Comparison of ENCODE assay signal across 8 cellular contexts in the genomic region with DNA sequence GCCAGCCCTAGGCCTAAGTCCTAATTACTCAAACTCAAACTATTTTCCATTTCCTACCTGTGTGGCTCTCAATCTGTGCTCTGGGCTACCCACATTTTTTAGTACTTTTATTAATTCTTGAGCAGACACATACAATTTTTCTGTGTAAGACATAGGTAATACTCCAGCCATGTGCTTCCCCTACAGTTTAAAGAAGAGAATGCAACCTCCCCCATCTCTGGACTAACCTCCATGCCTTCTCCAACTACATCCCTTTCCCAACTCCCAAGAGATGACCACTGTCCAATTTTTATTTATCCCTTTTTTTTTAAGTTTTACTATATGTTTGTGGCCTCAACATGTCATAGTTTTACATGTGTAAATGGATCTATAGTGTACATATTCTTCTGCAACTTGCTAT. TPM values are rescaled to one million over a fixed set of nuclear protein-coding genes. Genes with fewer than 3 reads are reported as not detected.
DNase-seq lines count a peak whose midpoint lies in the region; ATAC-seq and TF ChIP-seq lines count a peak whose summit lies in the region.

No MANE protein-coding gene starts in this region.

- TF ChIP-seq CTCF in CD14-positive monocyte (IDR thresholded peaks at IDR 0.05) (peak; percentile 66), gastroesophageal sphincter (IDR thresholded peaks at IDR 0.05) (peak in 1 of 4 experiments; percentile 29)

- intact Hi-C loops in CD14-positive monocyte (cut with micrococcal nuclease): no loop called here

- CTCF ChIA-PET in activated CD8-positive, alpha-beta T cell treated with anti-CD3 and anti-CD28 coated beads, Interleukin-2, amount 10 ng/mL, durations not matched to agents 7 days and 5 days (lab: Charles Lee): no interaction called here

- no peak overlapping the region for H3K4me3 Mint-ChIP-seq in CD14-positive monocyte
- H3K4me3 Mint-ChIP-seq in activated CD8-positive, alpha-beta T cell treated with anti-CD3 and anti-CD28 coated beads, Interleukin-2, amount 10 ng/mL, durations not matched to agents 7 days and 5 days: no peak overlapping the region

- DNase-seq in CD14-positive monocyte (ENCODE audit: low spot score) (no peak), H7 (peak; percentile 37), left kidney (ENCODE audit: low read depth, low spot score) (peak; percentile 31), anterior cingulate cortex (lab: John Stamatoyannopoulos, UW) (no peak), amniotic stem cell (lab: John Stamatoyannopoulos, UW) (no peak)
- peak; percentile 21 for DNase-seq in activated CD8-positive, alpha-beta T cell treated with anti-CD3 and anti-CD28 coated beads, Interleukin-2, amount 10 ng/mL, durations not matched to agents 7 days and 5 days
- no peak for DNase-seq in activated CD4-positive, alpha-beta T cell treated with anti-CD3 and anti-CD28 coated beads, Interleukin-2, amount 50 U/mL, for 48 hours

- H3K9me3 Mint-ChIP-seq in CD14-positive monocyte: no peaks in the 10 kb centered on the region
- no peaks in the 10 kb centered on the region for H3K9me3 Mint-ChIP-seq in activated CD8-positive, alpha-beta T cell treated with anti-CD3 and anti-CD28 coated beads, Interleukin-2, amount 10 ng/mL, durations not matched to agents 7 days and 5 days (ENCODE audit: insufficient read depth)

- H3K36me3 Mint-ChIP-seq in CD14-positive monocyte: peaks cover 35 to 48% of the 10 kb centered on the region in 2 donors
- peaks cover 53% of the 10 kb centered on the region for H3K36me3 Mint-ChIP-seq in activated CD8-positive, alpha-beta T cell treated with anti-CD3 and anti-CD28 coated beads, Interleukin-2, amount 10 ng/mL, durations not matched to agents 7 days and 5 days (ENCODE audit: low read depth)

- POLR2A ChIA-PET in activated CD8-positive, alpha-beta T cell treated with anti-CD3 and anti-CD28 coated beads, Interleukin-2, amount 10 ng/mL, durations not matched to agents 7 days and 5 days (lab: Charles Lee): no interaction called here

- H3K27me3 ChIP-seq in H7 (ENCODE audit: control insufficient read depth, insufficient read depth, low read length) (no peaks in the 10 kb centered on the region), gastroesophageal sphincter (no peaks in the 10 kb centered on the region)

- peaks cover 9% of the 10 kb centered on the region for H3K36me3 ChIP-seq in H7 (replicated peaks; ENCODE audit: control insufficient read depth, insufficient read depth, low read length)
- H3K36me3 ChIP-seq in gastroesophageal sphincter: peaks cover 0 to 50% of the 10 kb centered on the region in 2 donors

- no peak overlapping the region for H3K27ac ChIP-seq in gastroesophageal sphincter

- no peak for TF ChIP-seq POLR2A in gastroesophageal sphincter (IDR thresholded peaks at IDR 0.05)

- peaks cover 29% of the 10 kb centered on the region for H3K4me1 Mint-ChIP-seq in CD14-positive monocyte
- peaks cover 39% of the 10 kb centered on the region for H3K4me1 Mint-ChIP-seq in activated CD8-positive, alpha-beta T cell treated with anti-CD3 and anti-CD28 coated beads, Interleukin-2, amount 10 ng/mL, durations not matched to agents 7 days and 5 days (ENCODE audit: low read depth)

- H3K4me1 ChIP-seq in gastroesophageal sphincter: peaks cover 3 to 27% (median 7%) of the 10 kb centered on the region in 3 donors

- no peaks in the 10 kb centered on the region for H3K27me3 Mint-ChIP-seq in CD14-positive monocyte (ENCODE audit: low read depth in 3 of 3)
- H3K27me3 Mint-ChIP-seq in activated CD8-positive, alpha-beta T cell treated with anti-CD3 and anti-CD28 coated beads, Interleukin-2, amount 10 ng/mL, durations not matched to agents 7 days and 5 days (ENCODE audit: low read depth): no peaks in the 10 kb centered on the region

- no peaks in the 10 kb centered on the region for H3K9me3 ChIP-seq in gastroesophageal sphincter

- TF ChIP-seq EP300 in gastroesophageal sphincter (IDR thresholded peaks at IDR 0.05): no peak

- ATAC-seq in activated CD8-positive, alpha-beta T cell treated with anti-CD3 and anti-CD28 coated beads, Interleukin-2, amount 10 ng/mL, durations not matched to agents 7 days and 5 days: peak; percentile 75
- no peak for ATAC-seq in gastroesophageal sphincter

- H3K4me3 ChIP-seq in H7 (ENCODE audit: insufficient read depth, low read depth, low read length): no peak overlapping the region
- H3K4me3 ChIP-seq in gastroesophageal sphincter: no peak overlapping the region

- H3K27ac Mint-ChIP-seq in CD14-positive monocyte: no peak overlapping the region
- H3K27ac Mint-ChIP-seq in activated CD8-positive, alpha-beta T cell treated with anti-CD3 and anti-CD28 coated beads, Interleukin-2, amount 10 ng/mL, durations not matched to agents 7 days and 5 days: no peak overlapping the region

RNA-seq across cellular contexts. Expression of a gene that starts 5.8 kb away (rescaled TPM):
- polyA plus RNA-seq in CD14-positive monocyte: 100 to 1,000 TPM in 1 of 2 donors, 10 to 100 TPM in 1; 91.3 to 116 TPM
- total RNA-seq in H7 (2014; rRNA removed; shearing (Covaris generic)): 88.9 and 93.0 TPM in 2 replicates
- total RNA-seq in activated CD8-positive, alpha-beta T cell treated with anti-CD3 and anti-CD28 coated beads, Interleukin-2, amount 10 ng/mL, durations not matched to agents 7 days and 5 days: 10 to 100 TPM; 80.8 to 84.9 TPM
- total RNA-seq in gastroesophageal sphincter: 100 to 1,000 TPM in 1 of 4 donors, 10 to 100 TPM in 3; 80.5 to 121 (median 91.6) TPM

RNA-seq across cellular contexts. Expression of a gene that starts 43.9 kb away (rescaled TPM):
- not detected for polyA plus RNA-seq in CD14-positive monocyte
- 0.11 TPM in 1 of 2 replicates, not detected in the other for total RNA-seq in H7 (2014; rRNA removed; shearing (Covaris generic))
- total RNA-seq in activated CD8-positive, alpha-beta T cell treated with anti-CD3 and anti-CD28 coated beads, Interleukin-2, amount 10 ng/mL, durations not matched to agents 7 days and 5 days: not detected
- not detected for total RNA-seq in gastroesophageal sphincter

RNA-seq across cellular contexts. Expression of a gene that starts 52.8 kb away (rescaled TPM):
- polyA plus RNA-seq in CD14-positive monocyte: 10 to 100 TPM; 31.7 to 40.6 TPM
- 29.9 and 30.6 TPM in 2 replicates for total RNA-seq in H7 (2014; rRNA removed; shearing (Covaris generic))
- total RNA-seq in activated CD8-positive, alpha-beta T cell treated with anti-CD3 and anti-CD28 coated beads, Interleukin-2, amount 10 ng/mL, durations not matched to agents 7 days and 5 days: 10 to 100 TPM; 25.0 to 25.3 TPM
- total RNA-seq in gastroesophageal sphincter: 10 to 100 TPM; 13.9 to 19.4 (median 17.5) TPM

Comparison
In these comparisons a context has a peak if more than half of its experiments do, and no peak if none do; other contexts are left out.
1. DNase-seq: peak in H7 (single experiment), activated CD8-positive, alpha-beta T cell treated with anti-CD3 and anti-CD28 coated beads, Interleukin-2, amount 10 ng/mL, durations not matched to agents 7 days and 5 days (single experiment) and left kidney (single experiment); none in CD14-positive monocyte (single experiment), anterior cingulate cortex (0 of 58), amniotic stem cell (single experiment) and activated CD4-positive, alpha-beta T cell treated with anti-CD3 and anti-CD28 coated beads, Interleukin-2, amount 50 U/mL, for 48 hours (0 of 2).